12 cellular contexts compared by ENCODE assay signal in genomic region chr18:36315736-36316135, GRCh38. TPM values are rescaled to one million over a fixed set of nuclear protein-coding genes. Genes with fewer than 3 reads are reported as not detected.
DNase-seq lines count a peak whose midpoint lies in the region; ATAC-seq and TF ChIP-seq lines count a peak whose summit lies in the region.
"Had no signal": no experiment of that assay in that cellular context is flagged by ENCODE, and none has a peak within 500 bp of the region (broad histone marks: within the 10 kb centered on the region; RNA-seq: fewer than 3 reads in every experiment).

No MANE protein-coding gene starts in this region.

- H3K4me1 Mint-ChIP-seq in stimulated activated naive CD8-positive, alpha-beta T cell treated with anti-CD3 and anti-CD28 coated beads, Interleukin-15, amount 100 ng/mL, for 72 hours = no peaks in the 10 kb centered on the region
- no peaks in the 10 kb centered on the region for H3K4me1 Mint-ChIP-seq in activated naive CD8-positive, alpha-beta T cell treated with anti-CD3 and anti-CD28 coated beads for 36 hours

- no peak for DNase-seq in stimulated activated naive CD8-positive, alpha-beta T cell treated with anti-CD3 and anti-CD28 coated beads, Interleukin-15, Interleukin-2, amounts not matched to agents 100 U/mL and 50 U/mL, for 24 hours
- DNase-seq in stimulated activated naive CD8-positive, alpha-beta T cell treated with anti-CD3 and anti-CD28 coated beads, Interleukin-15, amount 100 ng/mL, for 72 hours = no peak
- DNase-seq in amniotic stem cell (lab: John Stamatoyannopoulos, UW) = peak; percentile 56
- DNase-seq in left ventricle myocardium inferior = no peak
- DNase-seq in left colon = no peak
- no peak for DNase-seq in activated naive CD8-positive, alpha-beta T cell treated with anti-CD3 and anti-CD28 coated beads for 36 hours
- no peak for DNase-seq in HT-29 (ENCODE audit: low spot score)
- DNase-seq: activated CD8-positive, alpha-beta memory T cell treated with anti-CD3 and anti-CD28 coated beads, Interleukin-2, amount 50 U/mL, for 4 hours; NCI-H1930; stimulated activated CD4-positive, alpha-beta T cell treated with anti-CD3 and anti-CD28 coated beads, Interleukin-15, amount 100 ng/mL, for 24 hours had no signal

- peaks cover 59% of the 10 kb centered on the region for H3K4me1 ChIP-seq in left ventricle myocardium inferior
- H3K4me1 ChIP-seq: A549 had no signal

- TF ChIP-seq CTCF in left ventricle myocardium inferior (IDR thresholded peaks at IDR 0.05; ENCODE audit: borderline replicate concordance) = no peak

- peak; percentile 9 for ATAC-seq in stimulated activated naive CD8-positive, alpha-beta T cell treated with anti-CD3 and anti-CD28 coated beads, Interleukin-15, Interleukin-2, amounts not matched to agents 100 U/mL and 50 U/mL, for 24 hours
- no peak for ATAC-seq in stimulated activated naive CD8-positive, alpha-beta T cell treated with anti-CD3 and anti-CD28 coated beads, Interleukin-15, amount 100 ng/mL, for 72 hours
- ATAC-seq in left colon (no peak), GM21576 (IDR thresholded peaks at IDR 0.05; ENCODE audit: unreplicated experiment) (no peak)
- ATAC-seq: A549 had no signal

- H3K4me3 ChIP-seq in left ventricle myocardium inferior = no peak overlapping the region
- H3K4me3 ChIP-seq: A549 had no signal

- no peaks in the 10 kb centered on the region for H3K36me3 ChIP-seq in left ventricle myocardium inferior

- peaks cover 23% of the 10 kb centered on the region for H3K9me3 ChIP-seq in left ventricle myocardium inferior (replicated peaks)
- H3K9me3 ChIP-seq: A549 had no signal

- peaks cover under 1% of the 10 kb centered on the region for H3K27me3 ChIP-seq in left ventricle myocardium inferior (ENCODE audit: low read depth)

- peaks cover 2% of the 10 kb centered on the region for H3K36me3 Mint-ChIP-seq in activated naive CD8-positive, alpha-beta T cell treated with anti-CD3 and anti-CD28 coated beads for 36 hours

- no peak overlapping the region for H3K4me3 Mint-ChIP-seq in stimulated activated naive CD8-positive, alpha-beta T cell treated with anti-CD3 and anti-CD28 coated beads, Interleukin-15, amount 100 ng/mL, for 72 hours
- H3K4me3 Mint-ChIP-seq in activated naive CD8-positive, alpha-beta T cell treated with anti-CD3 and anti-CD28 coated beads for 36 hours = no peak overlapping the region

- peak overlapping the region; percentile 70 for H3K27ac ChIP-seq in left ventricle myocardium inferior (replicated peaks)

- peaks cover 17 to 23% of the 10 kb centered on the region in 2 donors for H3K9me3 Mint-ChIP-seq in stimulated activated naive CD8-positive, alpha-beta T cell treated with anti-CD3 and anti-CD28 coated beads, Interleukin-15, amount 100 ng/mL, for 72 hours
- peaks cover 22% of the 10 kb centered on the region for H3K9me3 Mint-ChIP-seq in activated naive CD8-positive, alpha-beta T cell treated with anti-CD3 and anti-CD28 coated beads for 36 hours

- H3K27ac Mint-ChIP-seq in stimulated activated naive CD8-positive, alpha-beta T cell treated with anti-CD3 and anti-CD28 coated beads, Interleukin-15, amount 100 ng/mL, for 72 hours = no peak overlapping the region
- no peak overlapping the region for H3K27ac Mint-ChIP-seq in activated naive CD8-positive, alpha-beta T cell treated with anti-CD3 and anti-CD28 coated beads for 36 hours

- H3K27me3 Mint-ChIP-seq in stimulated activated naive CD8-positive, alpha-beta T cell treated with anti-CD3 and anti-CD28 coated beads, Interleukin-15, amount 100 ng/mL, for 72 hours = peaks cover 32% of the 10 kb centered on the region
- H3K27me3 Mint-ChIP-seq in activated naive CD8-positive, alpha-beta T cell treated with anti-CD3 and anti-CD28 coated beads for 36 hours = peaks cover 28% of the 10 kb centered on the region

- intact Hi-C loops in left ventricle myocardium inferior (cut with micrococcal nuclease) (no loop called here), left colon (cut with DNase I, micrococcal nuclease) (no loop called here)

RNA-seq across cellular contexts. Expression of gene FHOD3, which starts 18.2 kb away (rescaled TPM):
- total RNA-seq in left ventricle myocardium inferior = 346 TPM
- total RNA-seq in left colon = 1 to 10 TPM; 1.3 to 5.1 TPM
- not detected for total RNA-seq in activated naive CD8-positive, alpha-beta T cell treated with anti-CD3 and anti-CD28 coated beads for 36 hours
- not detected in 2 replicates for total RNA-seq in HT-29 (2014; rRNA removed; shearing (Covaris generic))

Comparison
In these comparisons a context has a peak if more than half of its experiments do, and no peak if none do; other contexts are left out.
1. RNA of gene FHOD3, which starts 18.2 kb away (total RNA-seq): 346 TPM in left ventricle myocardium inferior (single experiment); 1.3 to 5.1 TPM in left colon, not detected in activated naive CD8-positive, alpha-beta T cell treated with anti-CD3 and anti-CD28 coated beads for 36 hours and not detected in HT-29; every median in the first group is over 10 times any median in the second.